23 cellular contexts compared by ENCODE assay signal in genomic region chr4:71830497-71831178, GRCh38. TPM values are rescaled to one million over a fixed set of nuclear protein-coding genes. Genes with fewer than 3 reads are reported as not detected.
A peak's percentile ranks its signal among the peaks of the same experiment; 100 is the strongest.
DNase-seq lines count a peak whose midpoint lies in the region; ATAC-seq and TF ChIP-seq lines count a peak whose summit lies in the region.
"Had no signal": no experiment of that assay in that cellular context is flagged by ENCODE, and none has a peak within 500 bp of the region (broad histone marks: within the 10 kb centered on the region; RNA-seq: fewer than 3 reads in every experiment).

No MANE protein-coding gene starts in this region.

- no peaks in the 10 kb centered on the region for H3K79me2 ChIP-seq in mesendoderm (ENCODE audit: control insufficient read depth, insufficient read depth, low read length)

- no peak overlapping the region for H3K27ac ChIP-seq in mesendoderm (ENCODE audit: low read depth, low read length)
- H3K27ac ChIP-seq: neutrophil, tibial artery had no signal

- H3K18ac ChIP-seq in mesendoderm (ENCODE audit: low read length) = peak overlapping the region; percentile 51

- WGBS in mesendoderm (ENCODE audit: extremely low coverage, insufficient coverage, low lambda C conversion rate) = no CpG with 5 or more reads among the region's 4 CpGs

- ATAC-seq in GM19035 (IDR thresholded peaks at IDR 0.05; ENCODE audit: unreplicated experiment) = peak; percentile 54
- peak; percentile 53 for ATAC-seq in HG02763 (IDR thresholded peaks at IDR 0.05; ENCODE audit: unreplicated experiment)
- peak; percentile 75 for ATAC-seq in HG03460 (IDR thresholded peaks at IDR 0.05; ENCODE audit: unreplicated experiment)
- no peak for ATAC-seq in GM18505 (IDR thresholded peaks at IDR 0.05; ENCODE audit: unreplicated experiment)
- no peak for ATAC-seq in HG02759 (IDR thresholded peaks at IDR 0.05; ENCODE audit: unreplicated experiment)
- ATAC-seq: activated CD8-positive, alpha-beta memory T cell treated with anti-CD3 and anti-CD28 coated beads, Interleukin-2, amount 10 ng/mL, durations not matched to agents 7 days and 5 days; activated naive CD4-positive, alpha-beta T cell treated with anti-CD3 and anti-CD28 coated beads, Interleukin-2, amount 50 U/mL, for 72 hours had no signal

- no peak overlapping the region for H2BK120ac ChIP-seq in mesendoderm (ENCODE audit: low read depth, low read length)

- no peak overlapping the region for H2BK5ac ChIP-seq in mesendoderm (ENCODE audit: low read length)

- no peak overlapping the region for H2AK5ac ChIP-seq in mesendoderm (ENCODE audit: low read length)

- H3K36me3 ChIP-seq in mesendoderm (ENCODE audit: control insufficient read depth, insufficient read depth, low read length) = no peaks in the 10 kb centered on the region
- H3K36me3 ChIP-seq: neutrophil, tibial artery had no signal

- H3K4me2 ChIP-seq in mesendoderm (ENCODE audit: low read length) = no peak overlapping the region

- no peak overlapping the region for H4K8ac ChIP-seq in mesendoderm (ENCODE audit: low read depth, low read length)

- no peak overlapping the region for H3K4me3 ChIP-seq in mesendoderm (ENCODE audit: low read length)
- H3K4me3 ChIP-seq: tibial artery had no signal

- H3K4me1 ChIP-seq in mesendoderm (ENCODE audit: control insufficient read depth, low read depth, low read length) = no peaks in the 10 kb centered on the region
- H3K4me1 ChIP-seq: tibial artery had no signal

- H3K23ac ChIP-seq in mesendoderm (ENCODE audit: low read length) = no peak overlapping the region

- H3K4ac ChIP-seq in mesendoderm (ENCODE audit: low read depth, low read length) = no peak overlapping the region

- DNase-seq in mesendoderm = no peak
- no peak for DNase-seq in foreskin melanocyte
- DNase-seq in NCI-H82 treated with DMSO at 0.1 percent for 48 hours (lab: John Stamatoyannopoulos, UW; ENCODE audit: unreplicated experiment) = no peak
- DNase-seq: activated CD4-positive, alpha-beta T cell treated with anti-CD3 and anti-CD28 coated beads, Interleukin-2, amount 10 ng/mL, durations not matched to agents 24 days and 14 days; activated CD8-positive, alpha-beta memory T cell treated with anti-CD3 and anti-CD28 coated beads, Interleukin-2, amount 10 ng/mL, durations not matched to agents 7 days and 5 days; aorta; CD4-positive, CD25-positive, alpha-beta regulatory T cell; central memory CD4-positive, alpha-beta T cell; DMS 273 treated with DMSO at 0.1 percent for 48 hours; NCI-H1092 treated with DMSO at 0.1 percent for 48 hours; NCI-H2081; NCI-H446 treated with DMSO at 0.1 percent for 48 hours; NK-92 treated with Interleukin-12 subunit alpha and Interleukin-12 subunit beta, amount 100 ng/mL, for 24 hours; small intestine; stimulated activated CD4-positive, alpha-beta T cell treated with anti-CD3 and anti-CD28 coated beads, Interleukin-2, amount 100 ng/mL, for 48 hours; tibial artery had no signal

- no peak overlapping the region for H4K5ac ChIP-seq in mesendoderm (ENCODE audit: low read length)

- H2BK15ac ChIP-seq in mesendoderm (replicated peaks; ENCODE audit: low read depth) = peak overlapping the region; percentile 36

- no peaks in the 10 kb centered on the region for H3K79me1 ChIP-seq in mesendoderm (ENCODE audit: low read length)

- no peak for TF ChIP-seq POLR2A in GM18505 (IDR thresholded peaks at IDR 0.05; ENCODE audit: borderline replicate concordance, extremely low read depth, insufficient read depth, insufficient read length)

- H3K9ac ChIP-seq in mesendoderm (ENCODE audit: low read length) = no peak overlapping the region

- H3K56ac ChIP-seq in mesendoderm (ENCODE audit: low read length) = no peak overlapping the region

- H3K27me3 ChIP-seq in mesendoderm (ENCODE audit: insufficient read depth, low read length, poor library complexity) = no peaks in the 10 kb centered on the region
- H3K27me3 ChIP-seq: neutrophil, tibial artery had no signal

RNA-seq across cellular contexts. Expression of gene GC, which starts 46.8 kb away (rescaled TPM):
- polyA plus RNA-seq in mesendoderm (2013, experiment 1 of 2) = 0.06 TPM
- 0.10 TPM for polyA plus RNA-seq in mesendoderm (2013, experiment 2 of 2)
- polyA plus RNA-seq: CD4-positive, CD25-positive, alpha-beta regulatory T cell had no signal

Comparison
In these comparisons a context has a peak if more than half of its experiments do, and no peak if none do; other contexts are left out.
1. ATAC-seq: peak in GM19035 (single experiment), HG02763 (single experiment) and HG03460 (single experiment); none in GM18505 (single experiment) and HG02759 (single experiment).